ENCODE assay signal across 16 cellular contexts in the genomic region with DNA sequence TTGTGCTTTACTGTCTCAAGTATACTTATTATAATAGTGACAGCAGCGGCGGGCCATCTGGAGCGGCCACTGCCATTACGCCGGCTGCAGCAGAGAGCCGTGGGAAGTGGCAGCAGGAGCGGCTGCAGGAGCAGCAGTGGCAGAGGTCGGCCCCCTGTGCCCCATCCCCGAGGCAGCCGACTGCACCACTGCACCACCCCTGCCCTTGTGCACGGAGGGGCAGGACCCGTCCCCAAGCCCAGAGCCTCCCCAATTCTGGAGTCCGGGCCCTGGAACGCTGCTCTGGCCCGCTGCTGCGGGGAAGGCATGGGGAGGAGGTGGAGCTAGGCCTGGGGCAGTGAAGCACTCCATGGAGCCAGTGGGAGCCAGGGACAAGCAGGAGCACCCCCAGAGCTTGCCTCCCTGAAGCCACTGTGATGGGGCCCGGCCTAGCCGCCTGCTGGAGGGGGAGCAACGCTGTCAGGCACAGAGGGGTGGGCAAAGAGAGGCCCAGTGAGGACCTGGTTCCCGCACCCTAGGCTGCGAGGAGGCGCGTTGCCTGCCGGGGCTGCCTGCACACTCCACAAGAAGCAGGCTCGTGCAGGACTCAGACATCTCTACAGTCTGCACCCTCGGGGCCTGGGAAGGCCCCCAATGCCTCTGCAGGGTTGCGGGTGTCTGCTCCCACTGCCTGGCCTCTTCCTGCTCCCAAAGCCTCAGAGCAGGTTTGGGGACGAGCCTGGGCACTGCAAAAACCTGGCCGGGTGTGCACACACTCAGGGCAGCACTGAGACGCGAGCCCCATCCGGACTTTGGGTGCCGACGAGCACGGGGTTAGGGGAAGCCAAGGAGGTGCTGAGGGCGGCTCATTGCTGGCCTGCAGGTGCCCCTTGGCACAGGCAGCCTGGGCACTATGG.
DNase-seq lines count a peak whose midpoint lies in the region; ATAC-seq and TF ChIP-seq lines count a peak whose summit lies in the region.
"Had no signal": no experiment of that assay in that cellular context is flagged by ENCODE, and none has a peak within 500 bp of the region (broad histone marks: within the 10 kb centered on the region; RNA-seq: fewer than 3 reads in every experiment).

No MANE protein-coding gene starts in this region.

- no peaks in the 10 kb centered on the region for H3K79me2 ChIP-seq in H9 (ENCODE audit: insufficient read depth, low read length)

- H3K36me3 ChIP-seq in Caco-2 (ENCODE audit: control insufficient read depth, insufficient read depth, low read length) (no peaks in the 10 kb centered on the region), gastroesophageal sphincter (no peaks in the 10 kb centered on the region)
- H3K36me3 ChIP-seq: HAP-1, SJSA1 had no signal

- H2BK12ac ChIP-seq in H9 (ENCODE audit: insufficient read length, low read depth, low read length), result no peak overlapping the region

- no peak overlapping the region for H3K14ac ChIP-seq in H9 (ENCODE audit: insufficient read depth, low read length)

- H3K36me3 Mint-ChIP-seq in Caco-2 (ENCODE audit: insufficient read depth, unreplicated experiment), result peaks cover 2% of the 10 kb centered on the region
- peaks cover 4 to 15% (median 6%) of the 10 kb centered on the region in 3 experiments; a peak in 6 of 7 replicates for H3K36me3 Mint-ChIP-seq in H9 (ENCODE audit: insufficient read depth in 1 of 3, low read depth in 3 of 3)

- BruUV-seq in Caco-2 (replicated peaks; lab: Mats Ljungman, UMichigan), result no TSS peak

- no peak overlapping the region for H4K5ac ChIP-seq in H9 (ENCODE audit: insufficient read length, low read depth, low read length)

- H3T11ph ChIP-seq in H9 (ENCODE audit: low read length), result no peak overlapping the region

- H3K18ac ChIP-seq in H9 (ENCODE audit: insufficient read length, low read depth, low read length), result no peak overlapping the region

- H3K23ac ChIP-seq in H9 (ENCODE audit: insufficient read length, low read depth, low read length), result no peak overlapping the region

- H3K9me3 Mint-ChIP-seq in Caco-2 (ENCODE audit: unreplicated experiment) (peaks cover 47% of the 10 kb centered on the region), H9 (peaks cover 9 to 11% of the 10 kb centered on the region in 2 experiments)

- H3K4me1 Mint-ChIP-seq in Caco-2 (ENCODE audit: low read depth, unreplicated experiment), result peaks cover 16% of the 10 kb centered on the region
- peaks cover 52 to 60% of the 10 kb centered on the region in 2 experiments for H3K4me1 Mint-ChIP-seq in H9

- no peak overlapping the region for H2AFZ ChIP-seq in H9 (ENCODE audit: low read length)

- TF ChIP-seq POLR2A in gastroesophageal sphincter (IDR thresholded peaks at IDR 0.05), result no peak

- no peak overlapping the region for H4K91ac ChIP-seq in H9 (ENCODE audit: insufficient read length, low read depth, low read length)

- DNase-seq in Caco-2, result no peak
- DNase-seq in H9, result peak; percentile 61
- peak; percentile 75 for DNase-seq in posterior vena cava (ENCODE audit: low spot score)
- DNase-seq in central memory CD4-positive, alpha-beta T cell, result no peak
- DNase-seq in D341Med (ENCODE audit: low spot score), result no peak
- DNase-seq: AML-193, Calu3, DMS79 treated with DMSO at 0.1 percent for 48 hours, Kasumi-1, NCI-H1105 treated with DMSO at 0.1 percent for 48 hours, NCI-H187, NCI-H446 treated with DMSO at 0.1 percent for 48 hours had no signal

- intact Hi-C loops in Caco-2 (cut with micrococcal nuclease; ENCODE audit: unreplicated experiment), result no loop called here
- intact Hi-C loops in posterior vena cava (cut with DNase I), result no loop called here

- no peak overlapping the region for H3K4me2 ChIP-seq in H9 (ENCODE audit: insufficient read depth, insufficient read length, low read length)

- whole genome bisulfite sequencing in H9 (ENCODE audit: extremely low coverage, insufficient read length, low lambda C conversion rate), result no CpG with 5 or more reads among the region's 36 CpGs
- no CpG with 5 or more reads among the region's 36 CpGs for WGBS in gastroesophageal sphincter (ENCODE audit: low coverage in 1 of 2), 2 donors

- no peak overlapping the region for H2BK120ac ChIP-seq in H9 (ENCODE audit: low read depth, low read length, poor library complexity, severe bottlenecking)

- H3K79me1 ChIP-seq in H9 (ENCODE audit: insufficient read depth, low read depth, low read length, poor library complexity, severe bottlenecking), result no peaks in the 10 kb centered on the region

- no peak overlapping the region for H2BK5ac ChIP-seq in H9 (ENCODE audit: insufficient read length, low read length)

- H3K4me3 Mint-ChIP-seq in Caco-2 (ENCODE audit: unreplicated experiment) (no peak overlapping the region), H9 (no peak overlapping the region)

- no peaks in the 10 kb centered on the region for H3K27me3 ChIP-seq in Caco-2 (replicated peaks; ENCODE audit: control insufficient read depth, insufficient read depth, low read length)
- H3K27me3 ChIP-seq in H9 (ENCODE audit: insufficient read depth, low read length), result no peaks in the 10 kb centered on the region
- H3K27me3 ChIP-seq in gastroesophageal sphincter, result no peaks in the 10 kb centered on the region

- H3K27ac ChIP-seq in H9 (ENCODE audit: insufficient read length, low read depth, low read length) (no peak overlapping the region), gastroesophageal sphincter (no peak overlapping the region)
- H3K27ac ChIP-seq: SJSA1 had no signal

- TF ChIP-seq CTCF in Caco-2 (IDR thresholded peaks at IDR 0.05; ENCODE audit: insufficient read depth in 1 of 2, low read depth in 1 of 2, low read length in 1 of 2, severe bottlenecking in 1 of 2, unreplicated experiment in 1 of 2), result no peak
- TF ChIP-seq CTCF in H9 (conservative IDR thresholded peaks at IDR 0.05), result no peak
- no peak for TF ChIP-seq CTCF in gastroesophageal sphincter (IDR thresholded peaks at IDR 0.05)

- H4K20me1 ChIP-seq in H9 (ENCODE audit: control insufficient read depth, insufficient read depth, insufficient read length), result no peaks in the 10 kb centered on the region

- H3K23me2 ChIP-seq in H9 (ENCODE audit: insufficient read length, low read depth, low read length, poor library complexity, severe bottlenecking), result no peaks in the 10 kb centered on the region

- peaks cover 15% of the 10 kb centered on the region for H3K9me3 ChIP-seq in Caco-2
- no peaks in the 10 kb centered on the region for H3K9me3 ChIP-seq in H9 (ENCODE audit: control insufficient read depth, low read depth, low read length)
- peaks cover 0 to 5% (median 0%) of the 10 kb centered on the region in 3 donors for H3K9me3 ChIP-seq in gastroesophageal sphincter
- H3K9me3 ChIP-seq: SJSA1 had no signal

- no peak for TF ChIP-seq EP300 in gastroesophageal sphincter (IDR thresholded peaks at IDR 0.05)

- H2AK5ac ChIP-seq in H9 (ENCODE audit: insufficient read length, low read length), result no peak overlapping the region

- H3K4ac ChIP-seq in H9 (ENCODE audit: low read depth, low read length), result no peak overlapping the region

- H3K4me1 ChIP-seq in Caco-2 (peaks cover 15% of the 10 kb centered on the region), H9 (ENCODE audit: insufficient read depth, low read length) (peaks cover 2% of the 10 kb centered on the region; the same call in 1 of the 2 replicates), gastroesophageal sphincter (no peaks in the 10 kb centered on the region)

- peak overlapping the region; percentile 29 for H3K27ac Mint-ChIP-seq in Caco-2 (ENCODE audit: unreplicated experiment)
- H3K27ac Mint-ChIP-seq in H9, result peak overlapping the region in 1 of 3 experiments; percentile 77; a peak in 1 of 7 replicates

- H3K9ac ChIP-seq in H9 (ENCODE audit: extremely low read depth, insufficient read length, low read length), result no peak overlapping the region

- H2BK15ac ChIP-seq in H9 (ENCODE audit: low read depth, low read length), result no peak overlapping the region

- no peaks in the 10 kb centered on the region for H3K27me3 Mint-ChIP-seq in Caco-2 (ENCODE audit: insufficient read depth, unreplicated experiment)
- H3K27me3 Mint-ChIP-seq in H9 (ENCODE audit: low read depth), result 0 out of 2 replicates have a peak, but pooled peaks cover 2% of the 10 kb centered on the region

- no peak overlapping the region for H4K8ac ChIP-seq in H9 (replicated peaks; ENCODE audit: insufficient read length, low read depth, low read length)

- H3K4me3 ChIP-seq in Caco-2 (ENCODE audit: low read depth, low read length), result no peak overlapping the region
- no peak overlapping the region for H3K4me3 ChIP-seq in gastroesophageal sphincter
- H3K4me3 ChIP-seq: HAP-1, SJSA1 had no signal

- no peak overlapping the region for H2BK20ac ChIP-seq in H9 (ENCODE audit: low read depth, low read length, poor library complexity, severe bottlenecking)

- CTCF ChIA-PET in Caco-2 (lab: Charles Lee), result no interaction called here

- POLR2A ChIA-PET in Caco-2 (lab: Charles Lee), result no interaction called here

- peak; percentile 25 for ATAC-seq in gastroesophageal sphincter
- no peak for ATAC-seq in HG02973 (IDR thresholded peaks at IDR 0.05; ENCODE audit: unreplicated experiment)

- no peak overlapping the region for H3K56ac ChIP-seq in H9 (ENCODE audit: insufficient read length, low read depth, low read length)

Comparison
In these comparisons a context has a peak if more than half of its experiments do, and no peak if none do; other contexts are left out.
1. DNase-seq: peak in H9 (single experiment) and posterior vena cava (single experiment); none in Caco-2 (0 of 2), central memory CD4-positive, alpha-beta T cell (single experiment) and D341Med (single experiment).